Comparison of ENCODE assay signal across 1 cellular context in genomic region chr6:144423167-144423566, GRCh38.
TF ChIP-seq lines count a peak whose summit lies in the region.

No MANE protein-coding gene starts in this region.

TF ChIP-seq in WTC11, 78 proteins besides CTCF, POLR2A, EP300 and RAD21 (continued from another document):
- TF ChIP-seq ZNF281 (CRISPR knock-in tag; IDR thresholded peaks at IDR 0.05) (no peak), USF2 (CRISPR knock-in tag; IDR thresholded peaks at IDR 0.05) (no peak), SOX15 (CRISPR knock-in tag; IDR thresholded peaks at IDR 0.05) (no peak), MLX (CRISPR knock-in tag; IDR thresholded peaks at IDR 0.05) (no peak), NR3C1 (CRISPR knock-in tag; conservative IDR thresholded peaks at IDR 0.05; ENCODE audit: low read depth) (no peak), MAX (CRISPR knock-in tag; IDR thresholded peaks at IDR 0.05) (no peak), ZNF121 (CRISPR knock-in tag; IDR thresholded peaks at IDR 0.05) (no peak), ZMAT4 (CRISPR knock-in tag; IDR thresholded peaks at IDR 0.05) (no peak), RELA (CRISPR knock-in tag; IDR thresholded peaks at IDR 0.05; ENCODE audit: borderline replicate concordance) (no peak), RORB (CRISPR knock-in tag; IDR thresholded peaks at IDR 0.05) (no peak)
TF ChIP-seq in WTC11: peak in this region for 0.
